Comparison of ENCODE assay signal across 10 cellular contexts in genomic region chr2:207676827-207677354, GRCh38. TPM values are rescaled to one million over a fixed set of nuclear protein-coding genes. Genes with fewer than 3 reads are reported as not detected.
DNase-seq lines count a peak whose midpoint lies in the region; TF ChIP-seq lines count a peak whose summit lies in the region.
"Had no signal": no experiment of that assay in that cellular context is flagged by ENCODE, and none has a peak within 500 bp of the region (broad histone marks: within the 10 kb centered on the region; RNA-seq: fewer than 3 reads in every experiment).

No MANE protein-coding gene starts in this region.

- DNase-seq in GM12865 (ENCODE audit: low read depth) (peak; percentile 24), osteocyte (ENCODE audit: extremely low spot score, unreplicated experiment) (no peak), NCI-H446 (lab: John Stamatoyannopoulos, UW) (no peak), NOMO-1 treated with DMSO at 0.1 percent for 48 hours (lab: John Stamatoyannopoulos, UW; ENCODE audit: unreplicated experiment) (no peak)
- DNase-seq in stimulated activated naive CD4-positive, alpha-beta T cell (lab: John Stamatoyannopoulos, UW): no peak
- no peak for DNase-seq in stimulated activated CD4-positive, alpha-beta T cell treated with anti-CD3 and anti-CD28 coated beads, Interleukin-4, amount 100 ng/mL, for 1 hour
- DNase-seq: activated CD4-positive, alpha-beta T cell treated with anti-CD3 and anti-CD28 coated beads for 48 hours; NCI-H1048 had no signal

- H3K27ac ChIP-seq in HUES6 (ENCODE audit: low read depth, low read length) (peak overlapping the region; percentile 34; the same call in 1 of the 2 replicates), cingulate gyrus (ENCODE audit: low read depth, low read length) (peak overlapping the region; percentile 12)

- TF ChIP-seq CTCF in GM12865 (IDR thresholded peaks at IDR 0.05; ENCODE audit: insufficient read depth, low read depth, low read length, missing control alignments) (no peak), osteocyte (IDR thresholded peaks at IDR 0.05) (no peak)

- no peaks in the 10 kb centered on the region for H3K27me3 ChIP-seq in HUES6 (ENCODE audit: control insufficient read depth, insufficient read depth, low read length)

- H3K36me3 ChIP-seq in HUES6 (ENCODE audit: control insufficient read depth, insufficient read depth, low read length): no peaks in the 10 kb centered on the region

- no peaks in the 10 kb centered on the region for H3K27me3 Mint-ChIP-seq in osteocyte (ENCODE audit: unreplicated experiment)

- H3K4me1 ChIP-seq in HUES6 (ENCODE audit: control insufficient read depth, insufficient read depth, low read length): peaks cover 29% of the 10 kb centered on the region

- no peaks in the 10 kb centered on the region for H3K9me3 Mint-ChIP-seq in osteocyte (ENCODE audit: unreplicated experiment)

- peak overlapping the region; percentile 23 for H3K4me3 Mint-ChIP-seq in osteocyte (ENCODE audit: unreplicated experiment)

- no peaks in the 10 kb centered on the region for H3K9me3 ChIP-seq in HUES6 (ENCODE audit: control insufficient read depth, insufficient read depth, low read depth, low read length)

- H3K4me3 ChIP-seq in GM12865 (ENCODE audit: low read depth, low read length) (no peak overlapping the region), HUES6 (ENCODE audit: low read depth, low read length) (no peak overlapping the region)

- H3K9ac ChIP-seq in HUES6 (ENCODE audit: low read length): peak overlapping the region; percentile 26

- peak overlapping the region; percentile 25 for H3K27ac Mint-ChIP-seq in osteocyte (ENCODE audit: unreplicated experiment)

- H3K4me1 Mint-ChIP-seq in osteocyte (ENCODE audit: unreplicated experiment): peaks cover 12% of the 10 kb centered on the region

- no peaks in the 10 kb centered on the region for H3K36me3 Mint-ChIP-seq in osteocyte (ENCODE audit: unreplicated experiment)

RNA-seq across cellular contexts. Expression of gene CCNYL1, which starts 34.5 kb away (rescaled TPM):
- 16.0 and 16.8 TPM in 2 replicates for total RNA-seq in osteocyte

RNA-seq across cellular contexts. Expression of gene METTL21A, which starts 51.7 kb away (rescaled TPM):
- 17.5 and 18.7 TPM in 2 replicates for total RNA-seq in osteocyte
